ENCODE assay signal across 16 cellular contexts in the genomic region with DNA sequence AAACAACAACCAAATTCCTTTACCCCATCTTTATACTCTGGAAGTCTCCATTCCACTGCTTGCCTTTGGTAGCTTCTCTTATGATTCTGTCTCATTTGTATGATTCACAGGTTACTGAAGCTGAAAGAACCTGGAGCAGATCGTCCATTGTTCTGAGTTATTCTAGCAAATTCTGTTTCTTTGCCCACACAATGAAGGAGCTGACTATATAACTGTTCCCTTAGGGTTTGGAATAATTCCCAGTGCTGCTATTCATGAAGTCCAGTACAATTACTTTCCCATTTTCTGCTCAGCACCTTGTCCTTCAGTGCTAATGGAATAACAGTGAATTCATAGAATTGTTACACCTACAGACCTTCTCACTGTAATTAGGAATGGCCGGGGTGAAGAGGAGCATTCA.
"Had no signal": no experiment of that assay in that cellular context is flagged by ENCODE, and none has a peak within 500 bp of the region (broad histone marks: within the 10 kb centered on the region; RNA-seq: fewer than 3 reads in every experiment).

No MANE protein-coding gene starts in this region.

- DNase-seq: activated CD4-positive, alpha-beta memory T cell treated with anti-CD3 and anti-CD28 coated beads for 36 hours; activated gamma-delta T cell; activated naive CD8-positive, alpha-beta T cell treated with anti-CD3 and anti-CD28 coated beads for 36 hours; activated T-cell treated with anti-CD3 and anti-CD28 coated beads, Interleukin-2, amount 50 U/mL, for 4 hours; aorta; central memory CD4-positive, alpha-beta T cell; cortex of kidney; effector memory CD4-positive, alpha-beta T cell; immature natural killer cell; left lung; mesenchymal stem cell; psoas muscle; stimulated activated CD4-positive, alpha-beta T cell treated with anti-CD3 and anti-CD28 coated beads, Interleukin-4, amount 100 ng/mL, for 24 hours had no signal

- H3K36me3 ChIP-seq: left lung, thoracic aorta had no signal

- H3K9me3 ChIP-seq: left lung, psoas muscle, thoracic aorta had no signal

- ATAC-seq: activated CD4-positive, CD25-positive, alpha-beta regulatory T cell treated with anti-CD3 and anti-CD28 coated beads, Interleukin-2, amount 50 U/mL, for 24 hours; activated T-cell treated with anti-CD3 and anti-CD28 coated beads, Interleukin-2, amount 50 U/mL, for 4 hours; left lung; psoas muscle had no signal

- H3K27ac ChIP-seq: epithelial cell of prostate, left lung, psoas muscle, thoracic aorta had no signal

- H3K4me3 ChIP-seq: left lung, psoas muscle, thoracic aorta had no signal

- H3K4me1 ChIP-seq: left lung, psoas muscle had no signal

- H3K27me3 ChIP-seq: left lung had no signal
